In genomic region chr7:107115114-107115513, GRCh38 we compare ENCODE assay signal across 8 cellular contexts.
"Had no signal": no experiment of that assay in that cellular context is flagged by ENCODE, and none has a peak within 500 bp of the region (broad histone marks: within the 10 kb centered on the region; RNA-seq: fewer than 3 reads in every experiment).

No MANE protein-coding gene starts in this region.

- H3K27ac Mint-ChIP-seq: GM23338, IgD-negative memory B cell had no signal

- H3K36me3 Mint-ChIP-seq: IgD-negative memory B cell had no signal

- H3K4me3 Mint-ChIP-seq: GM23338, H9, IgD-negative memory B cell had no signal

- H3K27me3 Mint-ChIP-seq: IgD-negative memory B cell had no signal

- H3K9me3 Mint-ChIP-seq: GM23338, H9, IgD-negative memory B cell had no signal

- H3K4me2 ChIP-seq: GM23338 had no signal

- DNase-seq: H9, HCEC 1CT had no signal

- H3K27ac ChIP-seq: HL-60 had no signal

- H3K4me3 ChIP-seq: GM23338 had no signal

- H3K4me1 Mint-ChIP-seq: IgD-negative memory B cell had no signal

- FAIRE-seq: H1, H54, HepG2 had no signal

- ATAC-seq: GM23338, HepG2 had no signal

- H2AFZ ChIP-seq: GM23338 had no signal
